ENCODE assay signal across 1 cellular context in the genomic region with DNA sequence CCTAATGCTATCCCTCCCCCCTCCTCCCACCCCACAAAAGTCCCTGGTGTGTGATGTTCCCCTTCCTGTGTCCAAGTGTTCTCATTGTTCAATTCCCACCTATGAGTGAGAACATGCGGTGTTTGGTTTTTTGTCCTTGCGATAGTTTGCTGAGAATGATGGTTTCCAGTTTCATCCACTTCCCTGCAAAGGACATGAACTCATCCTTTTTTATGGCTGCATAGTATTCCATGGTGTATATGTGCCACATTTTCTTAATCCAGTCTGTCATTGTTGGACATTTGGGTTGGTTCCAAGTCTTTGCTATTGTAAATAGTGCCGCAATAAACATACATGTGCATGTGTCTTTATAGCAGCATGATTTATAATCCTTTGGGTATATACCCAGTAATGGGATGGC.
TF ChIP-seq lines count a peak whose summit lies in the region.

No MANE protein-coding gene starts in this region.

TF ChIP-seq in HEK293, 187 proteins besides CTCF, POLR2A, EP300 and RAD21 (continued from another document):
- TF ChIP-seq, protein P1, sequence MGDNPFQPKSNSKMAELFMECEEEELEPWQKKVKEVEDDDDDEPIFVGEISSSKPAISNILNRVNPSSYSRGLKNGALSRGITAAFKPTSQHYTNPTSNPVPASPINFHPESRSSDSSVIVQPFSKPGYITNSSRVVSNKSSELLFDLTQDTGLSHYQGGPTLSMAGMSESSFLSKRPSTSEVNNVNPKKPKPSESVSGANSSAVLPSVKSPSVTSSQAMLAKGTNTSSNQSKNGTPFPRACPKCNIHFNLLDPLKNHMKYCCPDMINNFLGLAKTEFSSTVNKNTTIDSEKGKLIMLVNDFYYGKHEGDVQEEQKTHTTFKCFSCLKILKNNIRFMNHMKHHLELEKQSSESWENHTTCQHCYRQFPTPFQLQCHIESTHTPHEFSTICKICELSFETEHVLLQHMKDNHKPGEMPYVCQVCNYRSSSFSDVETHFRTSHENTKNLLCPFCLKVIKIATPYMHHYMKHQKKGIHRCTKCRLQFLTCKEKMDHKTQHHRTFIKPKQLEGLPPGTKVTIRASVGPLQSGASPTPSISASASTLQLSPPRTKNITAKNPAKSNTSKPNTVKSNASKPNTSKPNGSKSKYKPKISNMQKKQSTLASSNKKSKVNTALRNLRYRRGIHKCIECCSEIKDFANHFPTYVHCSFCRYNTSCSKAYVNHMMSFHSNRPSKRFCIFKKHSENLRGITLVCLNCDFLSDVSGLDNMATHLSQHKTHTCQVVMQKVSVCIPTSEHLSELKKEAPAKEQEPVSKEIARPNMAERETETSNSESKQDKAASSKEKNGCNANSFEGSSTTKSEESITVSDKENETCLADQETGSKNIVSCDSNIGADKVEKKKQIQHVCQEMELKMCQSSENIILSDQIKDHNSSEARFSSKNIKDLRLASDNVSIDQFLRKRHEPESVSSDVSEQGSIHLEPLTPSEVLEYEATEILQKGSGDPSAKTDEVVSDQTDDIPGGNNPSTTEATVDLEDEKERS (tag by site-specific recombination; IDR thresholded peaks at IDR 0.05), result peak; percentile 61; the same call in 1 of the 2 replicates
